ENCODE assay signal across 15 cellular contexts in genomic region chr1:187409341-187409740, GRCh38.
A peak's percentile ranks its signal among the peaks of the same experiment; 100 is the strongest.
DNase-seq lines count a peak whose midpoint lies in the region; ATAC-seq and TF ChIP-seq lines count a peak whose summit lies in the region.
"Had no signal": no experiment of that assay in that cellular context is flagged by ENCODE, and none has a peak within 500 bp of the region (broad histone marks: within the 10 kb centered on the region; RNA-seq: fewer than 3 reads in every experiment).

No MANE protein-coding gene starts in this region.

- H2BK5ac ChIP-seq in mesenchymal stem cell (ENCODE audit: low read depth, low read length, poor library complexity, severe bottlenecking), result no peak overlapping the region

- H3K27ac ChIP-seq in mesenchymal stem cell (ENCODE audit: low read length, poor library complexity, severe bottlenecking), result no peak overlapping the region
- H3K27ac ChIP-seq: upper lobe of left lung had no signal

- no peak overlapping the region for H3K4me3 Mint-ChIP-seq in brain
- H3K4me3 Mint-ChIP-seq: activated T-cell treated with anti-CD3 and anti-CD28 coated beads, Interleukin-2, amount 50 U/mL, for 24 hours; stimulated activated memory B cell treated with anti-CD40 and anti-IgM and Interleukin-4, amounts not matched to agents 10 μg/mL and 1 μg/mL and 100 μg/mL, for 72 hours had no signal

- DNase-seq in AG10803 (ENCODE audit: low read depth) (peak; percentile 11), HT1080 (ENCODE audit: low read depth) (peak; percentile 17), mesenchymal stem cell (peak; percentile 94), mucosa of gallbladder (ENCODE audit: low spot score) (no peak)
- no peak for DNase-seq in stimulated activated naive CD4-positive, alpha-beta T cell treated with Interleukin-2 at 50 U/mL for 16 hours (lab: John Stamatoyannopoulos, UW)
- DNase-seq: activated T-cell treated with anti-CD3 and anti-CD28 coated beads, Interleukin-2, amount 50 U/mL, for 24 hours; GDM1; glutamatergic neuron; mucosa of descending colon; NCI-H1436 treated with DMSO at 0.1 percent for 48 hours; upper lobe of left lung had no signal

- no peaks in the 10 kb centered on the region for H3K36me3 Mint-ChIP-seq in brain
- H3K36me3 Mint-ChIP-seq: stimulated activated memory B cell treated with anti-CD40 and anti-IgM and Interleukin-4, amounts not matched to agents 10 μg/mL and 1 μg/mL and 100 μg/mL, for 72 hours had no signal

- peak overlapping the region in 1 of 2 experiments; percentile 38 for H3K18ac ChIP-seq in mesenchymal stem cell (ENCODE audit: low read depth in 1 of 2, low read length in 2 of 2)

- H3K4me3 ChIP-seq in AG10803 (ENCODE audit: low read length) (no peak overlapping the region), mesenchymal stem cell (ENCODE audit: insufficient read depth in 1 of 2, low read depth in 1 of 2, low read length in 2 of 2) (no peak overlapping the region)
- H3K4me3 ChIP-seq: mucosa of descending colon, upper lobe of left lung had no signal

- no peak overlapping the region for H4K8ac ChIP-seq in mesenchymal stem cell (ENCODE audit: low read length)

- no peak for TF ChIP-seq CTCF in AG10803 (conservative IDR thresholded peaks at IDR 0.05; ENCODE audit: low read length)
- no peak for TF ChIP-seq CTCF in brain (conservative IDR thresholded peaks at IDR 0.05)

- no peaks in the 10 kb centered on the region for H3K9me3 Mint-ChIP-seq in brain
- H3K9me3 Mint-ChIP-seq: activated T-cell treated with anti-CD3 and anti-CD28 coated beads, Interleukin-2, amount 50 U/mL, for 24 hours had no signal

- no peaks in the 10 kb centered on the region for H3K27me3 Mint-ChIP-seq in brain
- H3K27me3 Mint-ChIP-seq: activated T-cell treated with anti-CD3 and anti-CD28 coated beads, Interleukin-2, amount 50 U/mL, for 24 hours; stimulated activated memory B cell treated with anti-CD40 and anti-IgM and Interleukin-4, amounts not matched to agents 10 μg/mL and 1 μg/mL and 100 μg/mL, for 72 hours had no signal

- no peak overlapping the region for H2BK12ac ChIP-seq in mesenchymal stem cell (ENCODE audit: low read length in 2 of 2)

- no peak overlapping the region for H3K14ac ChIP-seq in mesenchymal stem cell (ENCODE audit: low read length in 2 of 2)

- H3K4me2 ChIP-seq in mesenchymal stem cell (ENCODE audit: low read length, poor library complexity, severe bottlenecking), result no peak overlapping the region

- 33% methylated on average over 1 of the region's 2 CpGs for WGBS in mesenchymal stem cell

- peaks cover 42% of the 10 kb centered on the region for H3K4me1 Mint-ChIP-seq in brain
- H3K4me1 Mint-ChIP-seq: stimulated activated memory B cell treated with anti-CD40 and anti-IgM and Interleukin-4, amounts not matched to agents 10 μg/mL and 1 μg/mL and 100 μg/mL, for 72 hours had no signal

- no peaks in the 10 kb centered on the region for H3K79me1 ChIP-seq in mesenchymal stem cell (replicated peaks; ENCODE audit: low read length, poor library complexity, severe bottlenecking)

- no peak overlapping the region for H2BK120ac ChIP-seq in mesenchymal stem cell (ENCODE audit: low read depth, low read length)

- no peak overlapping the region for H3K4ac ChIP-seq in mesenchymal stem cell (ENCODE audit: low read depth in 1 of 2, low read length in 2 of 2)

- no peak overlapping the region for H2AFZ ChIP-seq in mesenchymal stem cell (ENCODE audit: low read depth, low read length)

- no peak overlapping the region for H3K9ac ChIP-seq in mesenchymal stem cell (ENCODE audit: low read length)

- H4K91ac ChIP-seq in mesenchymal stem cell (ENCODE audit: low read length), result no peak overlapping the region

- no peaks in the 10 kb centered on the region for H3K4me1 ChIP-seq in mesenchymal stem cell (ENCODE audit: control insufficient read depth, insufficient read depth, low read depth, low read length)
- H3K4me1 ChIP-seq: upper lobe of left lung had no signal

- H2AK5ac ChIP-seq in mesenchymal stem cell (ENCODE audit: low read length, severe bottlenecking), result no peak overlapping the region

- H3K23ac ChIP-seq in mesenchymal stem cell (ENCODE audit: low read length in 2 of 2), result no peak overlapping the region

- H3K9me3 ChIP-seq in mesenchymal stem cell (ENCODE audit: control insufficient read depth, low read length), result no peaks in the 10 kb centered on the region
- H3K9me3 ChIP-seq: upper lobe of left lung had no signal

- ATAC-seq in HG02623 (IDR thresholded peaks at IDR 0.05; ENCODE audit: unreplicated experiment), result no peak
- no peak for ATAC-seq in GM21515 (IDR thresholded peaks at IDR 0.05; ENCODE audit: unreplicated experiment)
- ATAC-seq: mucosa of descending colon; stimulated activated memory B cell treated with anti-CD40 and anti-IgM and Interleukin-4, amounts not matched to agents 10 μg/mL and 1 μg/mL and 100 μg/mL, for 72 hours had no signal

- no peak overlapping the region for H2BK15ac ChIP-seq in mesenchymal stem cell (ENCODE audit: low read depth, poor library complexity, severe bottlenecking)

- H3K27ac Mint-ChIP-seq in brain, result peak overlapping the region in 3 of 5 experiments; percentile 11 to 78 (median 14)
- H3K27ac Mint-ChIP-seq: activated T-cell treated with anti-CD3 and anti-CD28 coated beads, Interleukin-2, amount 50 U/mL, for 24 hours; stimulated activated memory B cell treated with anti-CD40 and anti-IgM and Interleukin-4, amounts not matched to agents 10 μg/mL and 1 μg/mL and 100 μg/mL, for 72 hours had no signal

- no peaks in the 10 kb centered on the region for H3K36me3 ChIP-seq in mesenchymal stem cell (ENCODE audit: control insufficient read depth in 1 of 2, insufficient read depth in 2 of 2, low read depth in 1 of 2, low read length in 2 of 2)
- H3K36me3 ChIP-seq: upper lobe of left lung had no signal

- no peaks in the 10 kb centered on the region for H3K27me3 ChIP-seq in mesenchymal stem cell (ENCODE audit: control insufficient read depth in 1 of 2, insufficient read depth in 1 of 2, low read length in 2 of 2)
- H3K27me3 ChIP-seq: upper lobe of left lung had no signal

Comparison
In these comparisons a context has a peak if more than half of its experiments do, and no peak if none do; other contexts are left out.
1. DNase-seq: peak in AG10803 (single experiment), HT1080 (single experiment) and mesenchymal stem cell (single experiment); none in mucosa of gallbladder (single experiment) and stimulated activated naive CD4-positive, alpha-beta T cell treated with Interleukin-2 at 50 U/mL for 16 hours (single experiment).